Comparison of ENCODE assay signal across 37 cellular contexts in the genomic region with DNA sequence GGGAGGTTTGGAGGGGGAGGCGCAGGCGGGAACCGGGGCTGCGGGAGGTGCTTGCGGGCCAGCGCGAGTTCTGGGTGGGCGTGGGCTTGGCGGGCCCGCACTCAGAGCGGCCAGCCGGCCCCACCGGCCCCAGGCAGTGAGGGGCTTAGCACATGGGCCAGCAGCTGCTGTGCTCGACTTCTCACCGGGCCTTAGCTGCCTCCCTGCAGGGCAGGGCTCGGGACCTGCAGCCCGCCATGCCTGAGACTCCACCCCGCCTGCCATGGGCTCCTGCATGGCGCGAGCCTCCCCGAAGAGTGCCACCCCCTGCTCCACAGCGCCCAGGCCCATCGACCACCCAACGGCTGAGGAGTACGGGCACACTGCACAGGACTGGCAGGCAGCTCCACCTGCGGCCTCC.
DNase-seq lines count a peak whose midpoint lies in the region; FAIRE-seq and TF ChIP-seq lines count a peak whose summit lies in the region.
"Had no signal": no experiment of that assay in that cellular context is flagged by ENCODE, and none has a peak within 500 bp of the region (broad histone marks: within the 10 kb centered on the region; RNA-seq: fewer than 3 reads in every experiment).

No MANE protein-coding gene starts in this region.

- peak overlapping the region; percentile 29 for H2AK5ac ChIP-seq in neuronal stem cell (ENCODE audit: low read depth, low read length)

- H4K91ac ChIP-seq in neuronal stem cell (ENCODE audit: low read depth, low read length, poor library complexity), result no peak overlapping the region

- no peak overlapping the region for H2BK12ac ChIP-seq in neuronal stem cell (ENCODE audit: low read length)

- no peak overlapping the region for H3K27ac ChIP-seq in kidney (ENCODE audit: low read depth in 2 of 2, low read length in 2 of 2)
- H3K27ac ChIP-seq in neuronal stem cell (replicated peaks; ENCODE audit: low read length), result no peak overlapping the region
- no peak overlapping the region for H3K27ac ChIP-seq in spleen
- H3K27ac ChIP-seq: 22Rv1; BLaER1; BLaER1 treated with 17β-estradiol and CSF1 and Interleukin-3, amounts not matched to agents 10 nM and 100 nM; C4-2B had no signal

- intact Hi-C loops in kidney (cut with DNase I) (no loop called here), posterior vena cava (cut with DNase I) (no loop called here), spleen (cut with DNase I; ENCODE audit: low total_unique reads) (no loop called here)

- no peak for FAIRE-seq in kidney (lab: Jason Lieb, UNC)
- FAIRE-seq: A204.1, A549, D721Med had no signal

- no peaks in the 10 kb centered on the region for H3K79me1 ChIP-seq in neuronal stem cell (ENCODE audit: low read depth, low read length)

- H3K36me3 ChIP-seq in kidney (ENCODE audit: control insufficient read depth in 1 of 2, insufficient read depth in 2 of 2, low read length in 2 of 2), result no peaks in the 10 kb centered on the region
- no peaks in the 10 kb centered on the region for H3K36me3 ChIP-seq in neuronal stem cell (replicated peaks in 1 of 2; ENCODE audit: control insufficient read depth in 2 of 2, insufficient read depth in 2 of 2, low read length in 2 of 2)
- no peaks in the 10 kb centered on the region for H3K36me3 ChIP-seq in spleen
- H3K36me3 ChIP-seq: BE2C; BLaER1; BLaER1 treated with 17β-estradiol and CSF1 and Interleukin-3, amounts not matched to agents 10 nM and 100 nM had no signal

- H3K9ac ChIP-seq in kidney (ENCODE audit: low read length in 2 of 2), result no peak overlapping the region
- no peak overlapping the region for H3K9ac ChIP-seq in neuronal stem cell (ENCODE audit: low read depth, low read length, poor library complexity)
- H3K9ac ChIP-seq: BLaER1; BLaER1 treated with 17β-estradiol and CSF1 and Interleukin-3, amounts not matched to agents 10 nM and 100 nM had no signal

- peaks cover 3% of the 10 kb centered on the region for H3K9me3 Mint-ChIP-seq in activated naive CD8-positive, alpha-beta T cell treated with anti-CD3 and anti-CD28 coated beads for 36 hours
- H3K9me3 Mint-ChIP-seq: CD4-positive, alpha-beta T cell; CD8-positive, alpha-beta T cell had no signal

- no peak overlapping the region for H4K8ac ChIP-seq in neuronal stem cell (ENCODE audit: low read depth, low read length)

- TF ChIP-seq CTCF in kidney (IDR thresholded peaks at IDR 0.05; ENCODE audit: borderline replicate concordance, extremely low read depth, insufficient read depth) (no peak), spleen (IDR thresholded peaks at IDR 0.05 in 8 of 11, conservative IDR thresholded peaks at IDR 0.05 in 3 of 11) (no peak)

- DNase-seq in kidney (peak; percentile 73), neuronal stem cell (ENCODE audit: low spot score) (no peak), posterior vena cava (ENCODE audit: low spot score) (peak; percentile 69), spleen (peak; percentile 77), NCI-H1694 (lab: John Stamatoyannopoulos, UW) (no peak), DMS53 treated with DMSO at 0.1 percent for 48 hours (lab: John Stamatoyannopoulos, UW; ENCODE audit: unreplicated experiment) (no peak), dedifferentiated amniotic fluid mesenchymal stem cell (ENCODE audit: extremely low spot score) (no peak)
- DNase-seq in activated naive CD8-positive, alpha-beta T cell treated with anti-CD3 and anti-CD28 coated beads for 36 hours, result no peak
- DNase-seq: 8988T; ACHN; AML-193; BE2C; C1 segment of cervical spinal cord; Caco-2; Calu3; CD4-positive, alpha-beta memory T cell; CD4-positive, alpha-beta T cell; CD4-positive, CD25-positive, alpha-beta regulatory T cell; CD8-positive, alpha-beta memory T cell; CD8-positive, alpha-beta T cell; COR-L47; DMS 273 treated with DMSO at 0.1 percent for 48 hours; DMS153; DMS53; DMS79; DMS79 treated with DMSO at 0.1 percent for 48 hours; DND-41; EL had no signal

- no peak overlapping the region for H3K14ac ChIP-seq in neuronal stem cell (ENCODE audit: low read length)

- H3K9me3 ChIP-seq in kidney (ENCODE audit: control insufficient read depth in 1 of 2, low read length in 2 of 2) (no peaks in the 10 kb centered on the region), neuronal stem cell (replicated peaks in 1 of 2; ENCODE audit: control insufficient read depth in 2 of 2, insufficient read depth in 1 of 2, low read depth in 1 of 2, low read length in 2 of 2) (no peaks in the 10 kb centered on the region), spleen (peaks cover 0 to 5% (median 0%) of the 10 kb centered on the region in 8 donors)
- H3K9me3 ChIP-seq: A549, BE2C, Caco-2 had no signal

- no peak overlapping the region for H3K4me2 ChIP-seq in neuronal stem cell (ENCODE audit: insufficient read depth, low read length, poor library complexity, severe bottlenecking)

- no peaks in the 10 kb centered on the region for H3K4me1 ChIP-seq in kidney (ENCODE audit: control insufficient read depth in 1 of 2, insufficient read depth in 1 of 2, low read depth in 1 of 2, low read length in 2 of 2)
- H3K4me1 ChIP-seq in neuronal stem cell (ENCODE audit: control insufficient read depth in 2 of 2, insufficient read depth in 1 of 2, low read depth in 1 of 2, low read length in 2 of 2), result peaks cover 0 to 3% of the 10 kb centered on the region in 2 donors
- peaks cover 0 to 27% (median 15%) of the 10 kb centered on the region in 6 donors for H3K4me1 ChIP-seq in spleen
- H3K4me1 ChIP-seq: BE2C had no signal

- no peaks in the 10 kb centered on the region for H3K36me3 Mint-ChIP-seq in activated naive CD8-positive, alpha-beta T cell treated with anti-CD3 and anti-CD28 coated beads for 36 hours
- H3K36me3 Mint-ChIP-seq: CD4-positive, alpha-beta memory T cell; CD4-positive, CD25-positive, alpha-beta regulatory T cell; CD8-positive, alpha-beta T cell had no signal

- H2AFZ ChIP-seq in neuronal stem cell (ENCODE audit: low read length), result no peak overlapping the region

- H3K4me3 ChIP-seq in kidney (ENCODE audit: low read length in 2 of 2) (no peak overlapping the region), neuronal stem cell (ENCODE audit: low read length in 2 of 2) (no peak overlapping the region), spleen (no peak overlapping the region)
- H3K4me3 ChIP-seq: A549, BLaER1 had no signal

- H3K4ac ChIP-seq in neuronal stem cell (ENCODE audit: low read length), result no peak overlapping the region

- H3K4me3 Mint-ChIP-seq in activated naive CD8-positive, alpha-beta T cell treated with anti-CD3 and anti-CD28 coated beads for 36 hours, result no peak overlapping the region

- peak overlapping the region; percentile 62 for H3K18ac ChIP-seq in neuronal stem cell (ENCODE audit: low read length)

- peaks cover 13% of the 10 kb centered on the region for H3K4me1 Mint-ChIP-seq in activated naive CD8-positive, alpha-beta T cell treated with anti-CD3 and anti-CD28 coated beads for 36 hours

- no peak for TF ChIP-seq POLR2A in spleen (IDR thresholded peaks at IDR 0.05)

- H3K23ac ChIP-seq in neuronal stem cell (ENCODE audit: low read depth, low read length, poor library complexity), result peak overlapping the region; percentile 70

- H3K27ac Mint-ChIP-seq in activated naive CD8-positive, alpha-beta T cell treated with anti-CD3 and anti-CD28 coated beads for 36 hours, result no peak overlapping the region
- H3K27ac Mint-ChIP-seq: B cell; CD14-positive monocyte; CD4-positive, alpha-beta memory T cell; CD4-positive, alpha-beta T cell; CD4-positive, CD25-positive, alpha-beta regulatory T cell; CD8-positive, alpha-beta memory T cell; CD8-positive, alpha-beta T cell had no signal

- whole genome bisulfite sequencing in neuronal stem cell (ENCODE audit: extremely low coverage in 2 of 2, insufficient read length in 2 of 2, insufficient replicate concordance in 1 of 2), 2 donors, result no CpG with 5 or more reads among the region's 26 CpGs
- 93 to 98% (median 94%) methylated on average over 7 to 26 of the region's 26 CpGs for WGBS in spleen, 5 donors

- H3K27me3 ChIP-seq in neuronal stem cell (ENCODE audit: control insufficient read depth in 3 of 3, insufficient read depth in 3 of 3, low read depth in 1 of 3, low read length in 3 of 3), result peaks cover 0 to 34% (median 12%) of the 10 kb centered on the region in 3 experiments
- peaks cover 0 to 28% (median 0%) of the 10 kb centered on the region in 7 donors for H3K27me3 ChIP-seq in spleen (replicated peaks in 1 of 7)

- H2BK5ac ChIP-seq in neuronal stem cell (ENCODE audit: low read length), result no peak overlapping the region

- no peak overlapping the region for H2BK15ac ChIP-seq in neuronal stem cell (ENCODE audit: low read length)

- H2BK120ac ChIP-seq in neuronal stem cell (ENCODE audit: low read depth, low read length), result no peak overlapping the region

- peaks cover 48% of the 10 kb centered on the region for H3K27me3 Mint-ChIP-seq in activated naive CD8-positive, alpha-beta T cell treated with anti-CD3 and anti-CD28 coated beads for 36 hours

Comparison
In these comparisons a context has a peak if more than half of its experiments do, and no peak if none do; other contexts are left out.
1. DNase-seq: peak in kidney (single experiment), posterior vena cava (single experiment) and spleen (single experiment); none in neuronal stem cell (single experiment), activated naive CD8-positive, alpha-beta T cell treated with anti-CD3 and anti-CD28 coated beads for 36 hours (single experiment), NCI-H1694 (single experiment), DMS53 treated with DMSO at 0.1 percent for 48 hours (single experiment) and dedifferentiated amniotic fluid mesenchymal stem cell (single experiment).